In genomic region chr14:71362920-71363584, GRCh38 we compare ENCODE assay signal across 10 cellular contexts. TPM values are rescaled to one million over a fixed set of nuclear protein-coding genes. Genes with fewer than 3 reads are reported as not detected.
A peak's percentile ranks its signal among the peaks of the same experiment; 100 is the strongest.
DNase-seq lines count a peak whose midpoint lies in the region; ATAC-seq and TF ChIP-seq lines count a peak whose summit lies in the region.
"Had no signal": no experiment of that assay in that cellular context is flagged by ENCODE, and none has a peak within 500 bp of the region (broad histone marks: within the 10 kb centered on the region; RNA-seq: fewer than 3 reads in every experiment).

No MANE protein-coding gene starts in this region.

- peak; percentile 40 to 67 for DNase-seq in NOMO-1 (lab: John Stamatoyannopoulos, UW; ENCODE audit: unreplicated experiment in 2 of 2)
- no peak for DNase-seq in NOMO-1 treated with dmso at 0.1 percent for 144 hours (lab: John Stamatoyannopoulos, UW; ENCODE audit: unreplicated experiment)
- no peak for DNase-seq in RWPE2 (ENCODE audit: low spot score)
- no peak for DNase-seq in tibial nerve (ENCODE audit: low spot score in 2 of 2)
- DNase-seq in SJCRH30: no peak
- DNase-seq: NCI-H187 had no signal

- TF ChIP-seq CTCF in RWPE2 (IDR thresholded peaks at IDR 0.05; ENCODE audit: poor library complexity, severe bottlenecking) (no peak), gastroesophageal sphincter (IDR thresholded peaks at IDR 0.05) (no peak), tibial nerve (IDR thresholded peaks at IDR 0.05) (no peak)

- H3K36me3 ChIP-seq in RWPE2 (ENCODE audit: low read depth): peaks cover 8% of the 10 kb centered on the region
- no peaks in the 10 kb centered on the region for H3K36me3 ChIP-seq in gastroesophageal sphincter
- no peaks in the 10 kb centered on the region for H3K36me3 ChIP-seq in tibial nerve
- H3K36me3 ChIP-seq in SJCRH30: no peaks in the 10 kb centered on the region

- TF ChIP-seq EP300 in gastroesophageal sphincter (IDR thresholded peaks at IDR 0.05) (no peak), tibial nerve (IDR thresholded peaks at IDR 0.05) (peak; percentile 49 to 64)

- H3K27me3 ChIP-seq in RWPE2 (ENCODE audit: insufficient read depth, poor library complexity, severe bottlenecking): no peaks in the 10 kb centered on the region
- no peaks in the 10 kb centered on the region for H3K27me3 ChIP-seq in gastroesophageal sphincter
- H3K27me3 ChIP-seq in tibial nerve: no peaks in the 10 kb centered on the region
- H3K27me3 ChIP-seq in SJCRH30: no peaks in the 10 kb centered on the region

- peaks cover 45% of the 10 kb centered on the region for H3K4me1 ChIP-seq in RWPE2 (ENCODE audit: insufficient read depth, poor library complexity, severe bottlenecking)
- peaks cover 8 to 51% (median 13%) of the 10 kb centered on the region in 3 donors for H3K4me1 ChIP-seq in gastroesophageal sphincter
- H3K4me1 ChIP-seq in tibial nerve: peaks cover 0 to 43% (median 15%) of the 10 kb centered on the region in 4 donors
- peaks cover 7% of the 10 kb centered on the region; the same call in 1 of the 2 replicates for H3K4me1 ChIP-seq in SJCRH30
- H3K4me1 ChIP-seq: A549 had no signal

- no peak for TF ChIP-seq POLR2A in gastroesophageal sphincter (IDR thresholded peaks at IDR 0.05)
- no peak for TF ChIP-seq POLR2A in tibial nerve (IDR thresholded peaks at IDR 0.05)

- 0 out of 3 replicates have a peak, but pooled peaks have one; percentile 37 for ATAC-seq in RWPE2 (ENCODE audit: low read depth)
- ATAC-seq in gastroesophageal sphincter: peak; percentile 40
- no peak for ATAC-seq in GM21619 (IDR thresholded peaks at IDR 0.05; ENCODE audit: unreplicated experiment)
- no peak for ATAC-seq in HG02938 (IDR thresholded peaks at IDR 0.05; ENCODE audit: unreplicated experiment)
- ATAC-seq: A549 had no signal

- H3K27ac ChIP-seq in RWPE2 (ENCODE audit: poor library complexity, severe bottlenecking) (peak overlapping the region; percentile 48), gastroesophageal sphincter (peak overlapping the region in 3 of 4 donors; percentile 60 to 70 (median 67)), tibial nerve (peak overlapping the region in 3 of 4 donors; percentile 36 to 80 (median 75)), SJCRH30 (no peak overlapping the region)
- H3K27ac ChIP-seq: A549 had no signal

- WGBS in gastroesophageal sphincter (ENCODE audit: low coverage in 1 of 2), 2 donors: 67% methylated on average over 3 of the region's 3 CpGs
- 55 to 57% methylated on average over 3 of the region's 3 CpGs for WGBS in tibial nerve, 2 donors

- H3K9me3 ChIP-seq in RWPE2 (ENCODE audit: severe bottlenecking) (no peaks in the 10 kb centered on the region), gastroesophageal sphincter (no peaks in the 10 kb centered on the region), tibial nerve (no peaks in the 10 kb centered on the region), SJCRH30 (replicated peaks) (no peaks in the 10 kb centered on the region)
- H3K9me3 ChIP-seq: A549 had no signal

- H3K4me3 ChIP-seq in RWPE2 (ENCODE audit: severe bottlenecking): no peak overlapping the region
- no peak overlapping the region for H3K4me3 ChIP-seq in gastroesophageal sphincter
- H3K4me3 ChIP-seq in tibial nerve: no peak overlapping the region
- H3K4me3 ChIP-seq in SJCRH30: no peak overlapping the region
- H3K4me3 ChIP-seq: A549 had no signal

RNA-seq across cellular contexts. Expression of gene SIPA1L1, which starts 42.8 kb away (rescaled TPM):
- total RNA-seq in gastroesophageal sphincter: 10 to 100 TPM; 23.6 to 61.0 (median 44.7) TPM
- total RNA-seq in tibial nerve: 10 to 100 TPM; 46.1 to 50.3 (median 49.5) TPM
- 16.2 and 17.6 TPM in 2 replicates for total RNA-seq in SJCRH30 (2014; rRNA removed; shearing (Covaris generic))

Comparison
In these comparisons a context has a peak if more than half of its experiments do, and no peak if none do; other contexts are left out.
1. DNase-seq: peak in NOMO-1 (2 of 2); none in NOMO-1 treated with dmso at 0.1 percent for 144 hours (single experiment), RWPE2 (single experiment), tibial nerve (0 of 2) and SJCRH30 (0 of 2).
2. ATAC-seq: peak in RWPE2 (single experiment) and gastroesophageal sphincter (single experiment); none in GM21619 (single experiment) and HG02938 (single experiment).